ENCODE assay signal across 23 cellular contexts in the genomic region with DNA sequence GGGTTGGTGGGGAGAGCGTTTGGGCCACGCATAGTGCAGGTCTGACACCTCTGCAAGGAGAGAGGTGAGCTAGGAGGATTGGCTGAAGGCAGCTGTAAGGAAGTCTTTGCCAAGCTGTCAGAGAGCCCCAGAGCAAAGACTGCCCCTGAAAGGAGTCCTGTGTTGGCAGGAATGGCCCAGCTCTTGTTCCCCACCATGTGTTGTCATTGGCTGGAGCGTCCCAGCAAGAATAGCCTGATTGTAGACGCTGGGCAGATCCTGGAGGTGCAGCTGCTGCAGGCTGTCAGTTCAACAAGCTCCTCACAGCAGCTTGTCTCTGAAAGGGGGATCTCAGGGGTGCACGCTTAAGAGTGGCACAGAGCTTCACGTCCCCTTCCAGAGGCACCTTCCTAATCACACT.
"Had no signal": no experiment of that assay in that cellular context is flagged by ENCODE, and none has a peak within 500 bp of the region (broad histone marks: within the 10 kb centered on the region; RNA-seq: fewer than 3 reads in every experiment).

No MANE protein-coding gene starts in this region.

- DNase-seq: activated CD4-positive, alpha-beta memory T cell treated with anti-CD3 and anti-CD28 coated beads for 36 hours; activated CD4-positive, alpha-beta T cell treated with anti-CD3 and anti-CD28 coated beads, Interleukin-2, amount 10 ng/mL, durations not matched to agents 7 days and 5 days; activated CD4-positive, CD25-positive, alpha-beta regulatory T cell; activated CD8-positive, alpha-beta memory T cell treated with anti-CD3 and anti-CD28 coated beads for 24 hours; activated gamma-delta T cell; activated naive CD4-positive, alpha-beta T cell treated with anti-CD3 and anti-CD28 coated beads for 36 hours; activated T-cell treated with anti-CD3 and anti-CD28 coated beads, Interleukin-2, amount 50 U/mL, for 4 hours; aorta; MG63; MV-4-11; NCI-H1092 treated with DMSO at 0.1 percent for 48 hours; NCI-H1417 treated with DMSO at 0.1 percent for 48 hours; NCI-H1694; NCI-H2029; NCI-H2107; NCI-H524; PC-3; SHP77; T-helper 17 cell; T-helper 9 cell had no signal

- H3K27ac ChIP-seq: KMS-11, VCaP had no signal

- H3K36me3 ChIP-seq: MG63 had no signal

- H3K4me2 ChIP-seq: KMS-11 had no signal

- H3K9me3 ChIP-seq: MG63 had no signal

- H3K9ac ChIP-seq: KMS-11 had no signal

- H3K4me3 ChIP-seq: MG63 had no signal

- H3K27me3 ChIP-seq: MG63 had no signal

- ATAC-seq: activated T-cell treated with anti-CD3 and anti-CD28 coated beads, Interleukin-2, amount 50 U/mL, for 4 hours; activated T-helper 17 cell treated with anti-CD3 and anti-CD28 coated beads, Interleukin-2, amount 50 U/mL, for 72 hours; PC-3; T-helper 17 cell had no signal
